ENCODE assay signal across 9 cellular contexts in the genomic region with DNA sequence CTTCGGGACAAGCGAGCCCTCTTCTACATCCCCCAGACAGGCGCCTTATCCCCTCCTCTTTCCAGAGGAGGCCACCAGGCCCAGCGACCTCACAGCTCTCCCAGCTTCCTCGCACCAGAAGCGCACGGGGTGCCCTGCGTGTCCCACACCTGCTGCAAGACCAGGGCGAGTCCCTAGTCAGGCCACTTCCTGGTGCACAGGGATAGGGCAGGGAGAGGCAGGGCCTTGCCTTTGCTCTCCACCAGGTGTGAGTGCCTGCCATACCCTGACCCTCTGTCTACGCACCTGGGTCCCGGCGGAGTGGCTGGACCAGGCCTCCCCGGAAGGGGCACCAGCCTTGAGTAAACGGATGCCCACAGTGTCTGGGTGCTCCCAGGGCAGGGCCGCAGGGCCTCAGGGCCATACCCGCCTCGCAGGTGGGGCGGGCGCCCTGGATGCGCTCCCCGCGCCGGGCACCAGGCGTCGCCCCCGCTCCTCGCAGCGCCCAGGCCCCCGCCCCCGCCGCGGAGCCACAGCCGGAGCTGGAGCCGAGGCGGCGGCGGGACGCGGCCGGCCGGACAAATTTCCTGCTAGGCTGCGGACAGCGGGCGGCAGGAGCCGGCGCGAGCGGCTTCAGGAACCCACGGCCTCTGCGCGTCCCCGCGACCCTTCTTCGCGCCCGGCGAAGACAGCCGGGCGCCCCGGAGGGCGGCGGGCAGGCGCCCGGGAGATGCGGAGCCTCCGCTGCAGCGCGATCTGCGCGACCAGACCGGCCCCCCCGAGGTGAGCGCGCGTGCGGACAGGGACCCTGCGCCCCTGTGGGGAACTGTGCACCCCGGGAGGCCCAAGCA. TPM values are rescaled to one million over a fixed set of nuclear protein-coding genes. Genes with fewer than 3 reads are reported as not detected.
DNase-seq lines count a peak whose midpoint lies in the region; ATAC-seq, FAIRE-seq and TF ChIP-seq lines count a peak whose summit lies in the region.
"Had no signal": no experiment of that assay in that cellular context is flagged by ENCODE, and none has a peak within 500 bp of the region (broad histone marks: within the 10 kb centered on the region; RNA-seq: fewer than 3 reads in every experiment).

A gene with protein sequence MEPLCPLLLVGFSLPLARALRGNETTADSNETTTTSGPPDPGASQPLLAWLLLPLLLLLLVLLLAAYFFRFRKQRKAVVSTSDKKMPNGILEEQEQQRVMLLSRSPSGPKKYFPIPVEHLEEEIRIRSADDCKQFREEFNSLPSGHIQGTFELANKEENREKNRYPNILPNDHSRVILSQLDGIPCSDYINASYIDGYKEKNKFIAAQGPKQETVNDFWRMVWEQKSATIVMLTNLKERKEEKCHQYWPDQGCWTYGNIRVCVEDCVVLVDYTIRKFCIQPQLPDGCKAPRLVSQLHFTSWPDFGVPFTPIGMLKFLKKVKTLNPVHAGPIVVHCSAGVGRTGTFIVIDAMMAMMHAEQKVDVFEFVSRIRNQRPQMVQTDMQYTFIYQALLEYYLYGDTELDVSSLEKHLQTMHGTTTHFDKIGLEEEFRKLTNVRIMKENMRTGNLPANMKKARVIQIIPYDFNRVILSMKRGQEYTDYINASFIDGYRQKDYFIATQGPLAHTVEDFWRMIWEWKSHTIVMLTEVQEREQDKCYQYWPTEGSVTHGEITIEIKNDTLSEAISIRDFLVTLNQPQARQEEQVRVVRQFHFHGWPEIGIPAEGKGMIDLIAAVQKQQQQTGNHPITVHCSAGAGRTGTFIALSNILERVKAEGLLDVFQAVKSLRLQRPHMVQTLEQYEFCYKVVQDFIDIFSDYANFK (plus strand): TSS at position 556 of the 830 bp plus-strand sequence. CDS start 133,779 bp downstream, outside the sequence.

- intact Hi-C loops in CD4-positive, alpha-beta memory T cell (cut with micrococcal nuclease): loop anchor here (1.0 kb wide), 3 partner anchors 105 to 244 kb away; no protein-coding TSS in a partner anchor
- intact Hi-C loops in K562 (cut with micrococcal nuclease): loop anchor here (1.0 kb wide), 1 partner anchor 104 kb away; no protein-coding TSS in a partner anchor

- no peaks in the 10 kb centered on the region for H4K20me1 ChIP-seq in K562 (replicated peaks; ENCODE audit: control insufficient read depth, insufficient read depth, low read length)

- H2AFZ ChIP-seq in K562 (ENCODE audit: low read depth, low read length): no peak within 1 kb of the TSS

- H3K27me3 Mint-ChIP-seq in CD4-positive, alpha-beta memory T cell: peaks cover 21 to 34% of the 10 kb centered on the region in 2 donors

- peak within 1 kb of the TSS in 7 of 8 donors; percentile 33 to 68 (median 42) for H3K4me3 Mint-ChIP-seq in CD4-positive, alpha-beta memory T cell

- no peaks in the 10 kb centered on the region for H3K9me3 ChIP-seq in CD4-positive, alpha-beta memory T cell (ENCODE audit: control insufficient read depth in 1 of 2, low read length in 2 of 2)
- H3K9me3 ChIP-seq in K562 (replicated peaks; ENCODE audit: control insufficient read depth, insufficient read depth, low read depth, low read length): no peaks in the 10 kb centered on the region

- 8% methylated on average over 21 of the region's 78 CpGs for WGBS in K562 (ENCODE audit: insufficient coverage, low coverage, missing lambda C conversion rate)

- no peaks in the 10 kb centered on the region for H3K36me3 Mint-ChIP-seq in CD4-positive, alpha-beta memory T cell

- no peaks in the 10 kb centered on the region for H3K9me1 ChIP-seq in K562 (ENCODE audit: control insufficient read depth, insufficient read depth, low read length)

- TF ChIP-seq EP300 in K562 (IDR thresholded peaks at IDR 0.05; ENCODE audit: low read length): no peak

- in situ Hi-C loops in K562 (cut with MboI): no loop called here

- POLR2A ChIA-PET in CD4-positive, alpha-beta memory T cell (lab: Charles Lee; ENCODE audit: partially characterized antibody): interaction anchor here (0.6 to 1.1 kb wide), 3 partner anchors 105 to 162 kb away, joined by 3 to 4 read pairs (median 4); no protein-coding TSS in a partner anchor
- POLR2A ChIA-PET in K562 (lab: Yijun Ruan, JAX): no interaction called here

- H3K9ac ChIP-seq in K562 (ENCODE audit: insufficient read depth in 1 of 2, low read depth in 2 of 2, low read length in 2 of 2): no peak within 1 kb of the TSS

- H3K4me3 ChIP-seq in CD4-positive, alpha-beta memory T cell (ENCODE audit: low read length in 2 of 2): no peak within 1 kb of the TSS
- H3K4me3 ChIP-seq in K562 (no peak within 1 kb of the TSS), skin epidermis (peak within 1 kb of the TSS; percentile 39 to 67 (median 64))

- DNase-seq in CD4-positive, alpha-beta memory T cell: peak in 4 of 5 donors; percentile 59 to 67 (median 66)
- DNase-seq in T-helper 9 cell: peak; percentile 47
- peak; percentile 17 to 59 (median 53) for DNase-seq in K562 (ENCODE audit: extremely low read depth in 1 of 4, low spot score in 3 of 4)
- peak; percentile 96 for DNase-seq in iPS-NIHi11 (ENCODE audit: low spot score)
- no peak for DNase-seq in NCI-H2107 treated with DMSO at 0.1 percent for 48 hours (lab: John Stamatoyannopoulos, UW; ENCODE audit: unreplicated experiment)

- peaks cover 0 to 1% (median 0%) of the 10 kb centered on the region in 8 donors for H3K9me3 Mint-ChIP-seq in CD4-positive, alpha-beta memory T cell

- H3K27ac ChIP-seq in CD4-positive, alpha-beta memory T cell (ENCODE audit: low read depth, low read length): no peak within 1 kb of the TSS
- no peak within 1 kb of the TSS for H3K27ac ChIP-seq in K562 (ENCODE audit: extremely low read depth, low read depth, low read length)
- peak within 1 kb of the TSS; percentile 52 to 90 (median 81) for H3K27ac ChIP-seq in skin epidermis

- CTCF ChIA-PET in CD4-positive, alpha-beta memory T cell (lab: Charles Lee; ENCODE audit: partially characterized antibody): interaction anchor here (0.6 to 6.9 kb wide), 14 partner anchors 8 to 266 kb away, joined by 3 to 57 read pairs (median 4); no protein-coding TSS in a partner anchor
- CTCF ChIA-PET in K562 (lab: Yijun Ruan, JAX; ENCODE audit: low intra/inter-chr PET ratio): interaction anchor here (1.0 to 1.6 kb wide), 2 partner anchors 104 to 162 kb away, joined by 3 to 11 read pairs; no protein-coding TSS in a partner anchor

- H3K27ac Mint-ChIP-seq in CD4-positive, alpha-beta memory T cell: no peak within 1 kb of the TSS

- peak; percentile 56 to 72; a peak in 3 of 4 replicates for TF ChIP-seq RAD21 in K562 (CRISPR knock-in tag; conservative IDR thresholded peaks at IDR 0.05 in 1 of 2, IDR thresholded peaks at IDR 0.05 in 1 of 2)

- BruUV-seq in K562 (replicated peaks; lab: Mats Ljungman, UMichigan): no TSS peak

- peak in 2 of 3 experiments; percentile 35 to 53; a peak in 4 of 6 replicates for TF ChIP-seq CTCF in K562 (IDR thresholded peaks at IDR 0.05 in 2 of 3, conservative IDR thresholded peaks at IDR 0.05 in 1 of 3; ENCODE audit: insufficient read depth in 2 of 3, low read depth in 1 of 3, low read length in 3 of 3)

- no peak for FAIRE-seq in K562 (lab: Jason Lieb, UNC)
- FAIRE-seq: colon had no signal

- H3K4me1 Mint-ChIP-seq in CD4-positive, alpha-beta memory T cell: no peaks in the 10 kb centered on the region

- ATAC-seq in GM19455 (IDR thresholded peaks at IDR 0.05; ENCODE audit: unreplicated experiment): peak; percentile 89
- ATAC-seq in HG03571 (IDR thresholded peaks at IDR 0.05; ENCODE audit: unreplicated experiment): peak; percentile 79
- peak; percentile 96 for ATAC-seq in K562

- H3K79me2 ChIP-seq in K562 (ENCODE audit: control insufficient read depth, insufficient read depth, low read length): no peaks in the 10 kb centered on the region

- no peaks in the 10 kb centered on the region for H3K4me1 ChIP-seq in CD4-positive, alpha-beta memory T cell (ENCODE audit: insufficient read depth, low read length)
- peaks cover 0 to 5% of the 10 kb centered on the region in 2 experiments; a peak in 1 of 5 replicates for H3K4me1 ChIP-seq in K562 (replicated peaks in 1 of 2; ENCODE audit: control insufficient read depth in 2 of 2, insufficient read depth in 2 of 2, low read length in 2 of 2)

- no peak within 1 kb of the TSS for H3K4me2 ChIP-seq in K562 (ENCODE audit: insufficient read depth, low read length)

- H3K27me3 ChIP-seq in CD4-positive, alpha-beta memory T cell (ENCODE audit: insufficient read depth, low read length): peaks cover 5% of the 10 kb centered on the region
- H3K27me3 ChIP-seq in K562 (ENCODE audit: control insufficient read depth in 2 of 2, insufficient read depth in 2 of 2, low read length in 2 of 2): no peaks in the 10 kb centered on the region; a peak in 1 of 5 replicates

- H3K36me3 ChIP-seq in CD4-positive, alpha-beta memory T cell (ENCODE audit: insufficient read depth, low read length): no peaks in the 10 kb centered on the region
- H3K36me3 ChIP-seq in K562 (ENCODE audit: control insufficient read depth, insufficient read depth, low read length): no peaks in the 10 kb centered on the region

- TF ChIP-seq POLR2A in K562 (conservative IDR thresholded peaks at IDR 0.05): no peak

TF ChIP-seq in K562, 482 proteins besides CTCF, POLR2A, EP300 and RAD21 (continues in another document):
- TF ChIP-seq HNRNPLL (IDR thresholded peaks at IDR 0.05; ENCODE audit: low read depth, low read length, poor library complexity, severe bottlenecking) (no peak), SMC3 (conservative IDR thresholded peaks at IDR 0.05; ENCODE audit: insufficient read depth, low read depth, low read length) (0 out of 2 replicates have a peak, but pooled peaks have one; percentile 43)

RNA-seq across cellular contexts. Expression of the gene that starts here (rescaled TPM):
- total RNA-seq in CD4-positive, alpha-beta memory T cell: 10 to 100 TPM; 24.4 to 27.6 TPM
- 10 to 100 TPM in 1 of 2 donors, 1 to 10 TPM in 1; 6.5 to 13.5 TPM for polyA plus RNA-seq in CD4-positive, alpha-beta memory T cell
- total RNA-seq in K562 (2011; cell fraction: chromatin; rRNA removed; ENCODE audit: low replicate concordance): 0.30 TPM in 1 of 2 replicates, not detected in the other
- 0.17 TPM in 1 of 2 replicates, not detected in the other for total RNA-seq in K562 (2011; cell fraction: nucleolus; rRNA removed)
- not detected in 2 replicates for total RNA-seq in K562 (2011; cell fraction: nucleoplasm; rRNA removed)
- total RNA-seq in K562 (2014; rRNA removed) (not detected in 2 replicates), K562 (2014; rRNA removed; fragmentation: Illumina TruSeq; extraction: Trizol) (not detected in 2 replicates), K562 (2015; rRNA removed; fragmentation: Illumina TruSeq; extraction: Trizol) (0.04 TPM in 1 of 2 replicates, not detected in the other), K562 (2021) (0.13 and 0.16 TPM in 2 replicates)
- polyA plus RNA-seq in K562 (2011; rRNA removed) (0.04 TPM in 1 of 2 replicates, not detected in the other), K562 (2014; fragmentation: Illumina TruSeq; extraction: Trizol) (0.04 TPM in 1 of 2 replicates, not detected in the other), K562 (2014; fragmentation: Nextera tagmentation; extraction: Ambion mirVana) (under 1 TPM in 1 of 2 experiments, not detected in 1; 0.01 TPM), K562 (2014; rRNA removed) (0.03 TPM in 1 of 2 replicates, not detected in the other)
- polyA plus RNA-seq in K562 (2011; cell fraction: cytosol; rRNA removed): 0.28 TPM in 1 of 2 replicates, not detected in the other
- 0.17 and 0.28 TPM in 2 replicates for polyA plus RNA-seq in K562 (2011; cell fraction: nucleus; rRNA removed)
- polyA plus RNA-seq in K562 (2012): 0.05 and 0.17 TPM in 2 replicates
- not detected in 2 replicates for polyA minus RNA-seq in K562 (2011; rRNA and poly(A)+ RNA removed)
- polyA minus RNA-seq in K562 (2011; cell fraction: cytosol; rRNA and poly(A)+ RNA removed): not detected in 2 replicates
- not detected in 2 replicates for polyA minus RNA-seq in K562 (2011; cell fraction: nucleus; rRNA and poly(A)+ RNA removed)

Comparison
In these comparisons a context has a peak if more than half of its experiments do, and no peak if none do; other contexts are left out.
1. RNA of the gene that starts here (total RNA-seq): 24.4 to 27.6 TPM in CD4-positive, alpha-beta memory T cell; 0.04 to 0.30 TPM in K562; every median in the first group is over 10 times any median in the second.
2. RNA of the gene that starts here (polyA plus RNA-seq): 6.5 to 13.5 TPM in CD4-positive, alpha-beta memory T cell; 0.01 to 0.28 TPM in K562; every median in the first group is over 4 times any median in the second.
3. Peak in DNase-seq and ATAC-seq in K562; RNA of the gene not detected or under 1 TPM.
4. H3K27ac ChIP-seq: peak in skin epidermis (21 of 21); none in CD4-positive, alpha-beta memory T cell (single experiment) and K562 (single experiment).
5. H3K4me3 ChIP-seq: peak in skin epidermis (7 of 7); none in CD4-positive, alpha-beta memory T cell (0 of 2) and K562 (single experiment).
6. Peak in every context shown above with its lines, with median percentiles within 50 percentile points of each other: ATAC-seq.